Comparison of ENCODE assay signal across 15 cellular contexts in genomic region chr2:239153806-239154591, GRCh38.
A peak's percentile ranks its signal among the peaks of the same experiment; 100 is the strongest.
DNase-seq lines count a peak whose midpoint lies in the region; ATAC-seq and TF ChIP-seq lines count a peak whose summit lies in the region.
"Had no signal": no experiment of that assay in that cellular context is flagged by ENCODE, and none has a peak within 500 bp of the region (broad histone marks: within the 10 kb centered on the region; RNA-seq: fewer than 3 reads in every experiment).

No MANE protein-coding gene starts in this region.

- H3K27ac ChIP-seq in neuronal stem cell (replicated peaks; ENCODE audit: low read length) (no peak overlapping the region), uterus (peak overlapping the region; percentile 29 to 95)
- H3K27ac ChIP-seq: left lung, parathyroid adenoma had no signal

- no peak for ATAC-seq in activated naive CD8-positive, alpha-beta T cell treated with anti-CD3 and anti-CD28 coated beads, Interleukin-2, amount 10 ng/mL, durations not matched to agents 7 days and 5 days (ENCODE audit: low read depth)
- no peak for ATAC-seq in HG02973 (IDR thresholded peaks at IDR 0.05; ENCODE audit: unreplicated experiment)
- ATAC-seq: left lung had no signal

- DNase-seq in activated naive CD8-positive, alpha-beta T cell treated with anti-CD3 and anti-CD28 coated beads, Interleukin-2, amount 10 ng/mL, durations not matched to agents 7 days and 5 days: peak; percentile 19
- DNase-seq in activated naive CD8-positive, alpha-beta T cell treated with anti-CD3 and anti-CD28 coated beads for 36 hours: no peak
- DNase-seq in neuronal stem cell (ENCODE audit: low spot score) (no peak), uterus (peak; percentile 11 to 13)
- DNase-seq in stimulated activated CD8-positive, alpha-beta memory T cell treated with anti-CD3 and anti-CD28 coated beads, Interleukin-4, amount 100 ng/mL, for 48 hours: no peak
- no peak for DNase-seq in activated CD4-positive, alpha-beta T cell treated with anti-CD3 and anti-CD28 coated beads for 4 hours
- DNase-seq: GF-D8; Karpas-422; NCI-H1092 treated with DMSO at 0.1 percent for 48 hours; NCI-H748 treated with DMSO at 0.1 percent for 48 hours; stimulated activated naive CD4-positive, alpha-beta T cell treated with Interleukin-2 at 50 U/mL for 16 hours had no signal

- H3K27ac Mint-ChIP-seq in activated naive CD8-positive, alpha-beta T cell treated with anti-CD3 and anti-CD28 coated beads, Interleukin-2, amount 10 ng/mL, durations not matched to agents 7 days and 5 days: no peak overlapping the region
- no peak overlapping the region for H3K27ac Mint-ChIP-seq in activated naive CD8-positive, alpha-beta T cell treated with anti-CD3 and anti-CD28 coated beads for 36 hours
- H3K27ac Mint-ChIP-seq in brain: peak overlapping the region in 3 of 5 experiments; percentile 38 to 79 (median 70)

- no peak overlapping the region for H4K91ac ChIP-seq in neuronal stem cell (ENCODE audit: low read depth, low read length, poor library complexity)

- peaks cover 55% of the 10 kb centered on the region for H3K36me3 Mint-ChIP-seq in activated naive CD8-positive, alpha-beta T cell treated with anti-CD3 and anti-CD28 coated beads, Interleukin-2, amount 10 ng/mL, durations not matched to agents 7 days and 5 days
- peaks cover 27% of the 10 kb centered on the region for H3K36me3 Mint-ChIP-seq in activated naive CD8-positive, alpha-beta T cell treated with anti-CD3 and anti-CD28 coated beads for 36 hours
- peaks cover 56% of the 10 kb centered on the region for H3K36me3 Mint-ChIP-seq in brain

- peaks cover 17% of the 10 kb centered on the region for H3K4me1 Mint-ChIP-seq in activated naive CD8-positive, alpha-beta T cell treated with anti-CD3 and anti-CD28 coated beads, Interleukin-2, amount 10 ng/mL, durations not matched to agents 7 days and 5 days
- H3K4me1 Mint-ChIP-seq in activated naive CD8-positive, alpha-beta T cell treated with anti-CD3 and anti-CD28 coated beads for 36 hours: peaks cover 5% of the 10 kb centered on the region
- H3K4me1 Mint-ChIP-seq in brain: no peaks in the 10 kb centered on the region

- peaks cover 17 to 65% of the 10 kb centered on the region in 2 donors for H3K36me3 ChIP-seq in neuronal stem cell (replicated peaks in 1 of 2; ENCODE audit: control insufficient read depth in 2 of 2, insufficient read depth in 2 of 2, low read length in 2 of 2)
- H3K36me3 ChIP-seq in uterus: no peaks in the 10 kb centered on the region

- H4K8ac ChIP-seq in neuronal stem cell (ENCODE audit: low read depth, low read length): no peak overlapping the region

- no peak for TF ChIP-seq CTCF in brain (conservative IDR thresholded peaks at IDR 0.05)
- no peak for TF ChIP-seq CTCF in uterus (IDR thresholded peaks at IDR 0.05)

- WGBS in neuronal stem cell (ENCODE audit: extremely low coverage in 2 of 2, insufficient read length in 2 of 2, insufficient replicate concordance in 1 of 2), 2 donors: no CpG with 5 or more reads among the region's 17 CpGs

- no peak overlapping the region for H2BK5ac ChIP-seq in neuronal stem cell (ENCODE audit: low read length)

- no peak overlapping the region for H2BK120ac ChIP-seq in neuronal stem cell (ENCODE audit: low read depth, low read length)

- H3K9me3 Mint-ChIP-seq in activated naive CD8-positive, alpha-beta T cell treated with anti-CD3 and anti-CD28 coated beads, Interleukin-2, amount 10 ng/mL, durations not matched to agents 7 days and 5 days: peaks cover 11% of the 10 kb centered on the region
- H3K9me3 Mint-ChIP-seq in activated naive CD8-positive, alpha-beta T cell treated with anti-CD3 and anti-CD28 coated beads for 36 hours: peaks cover 9% of the 10 kb centered on the region
- H3K9me3 Mint-ChIP-seq in brain: no peaks in the 10 kb centered on the region

- H2BK15ac ChIP-seq in neuronal stem cell (ENCODE audit: low read length): no peak overlapping the region

- H3K18ac ChIP-seq in neuronal stem cell (ENCODE audit: low read length): no peak overlapping the region

- no peak overlapping the region for H2BK12ac ChIP-seq in neuronal stem cell (ENCODE audit: low read length)

- POLR2A ChIA-PET in activated naive CD8-positive, alpha-beta T cell treated with anti-CD3 and anti-CD28 coated beads, Interleukin-2, amount 10 ng/mL, durations not matched to agents 7 days and 5 days (lab: Charles Lee): interaction anchor here (0.5 kb wide), 1 partner anchor 141 kb away, joined by 3 read pairs; no protein-coding TSS in a partner anchor

- H3K9ac ChIP-seq in neuronal stem cell (ENCODE audit: low read depth, low read length, poor library complexity): peak overlapping the region; percentile 2
- H3K9ac ChIP-seq: parathyroid adenoma had no signal

- H2AFZ ChIP-seq in neuronal stem cell (ENCODE audit: low read length): no peak overlapping the region
- H2AFZ ChIP-seq: parathyroid adenoma had no signal

- no peak overlapping the region for H3K4me3 Mint-ChIP-seq in activated naive CD8-positive, alpha-beta T cell treated with anti-CD3 and anti-CD28 coated beads, Interleukin-2, amount 10 ng/mL, durations not matched to agents 7 days and 5 days
- H3K4me3 Mint-ChIP-seq in activated naive CD8-positive, alpha-beta T cell treated with anti-CD3 and anti-CD28 coated beads for 36 hours: no peak overlapping the region
- H3K4me3 Mint-ChIP-seq in brain: no peak overlapping the region

- H3K14ac ChIP-seq in neuronal stem cell (ENCODE audit: low read length): no peak overlapping the region

- H3K9me3 ChIP-seq in neuronal stem cell (replicated peaks in 1 of 2; ENCODE audit: control insufficient read depth in 2 of 2, insufficient read depth in 1 of 2, low read depth in 1 of 2, low read length in 2 of 2) (peaks cover 0 to 2% of the 10 kb centered on the region in 2 donors), uterus (no peaks in the 10 kb centered on the region)
- H3K9me3 ChIP-seq: left lung had no signal

- no peak overlapping the region for H3K4me3 ChIP-seq in neuronal stem cell (ENCODE audit: low read length in 2 of 2)
- H3K4me3 ChIP-seq in uterus: no peak overlapping the region
- H3K4me3 ChIP-seq: left lung had no signal

- no peak overlapping the region for H3K23ac ChIP-seq in neuronal stem cell (ENCODE audit: low read depth, low read length, poor library complexity)

- no peaks in the 10 kb centered on the region for H3K27me3 Mint-ChIP-seq in activated naive CD8-positive, alpha-beta T cell treated with anti-CD3 and anti-CD28 coated beads, Interleukin-2, amount 10 ng/mL, durations not matched to agents 7 days and 5 days
- H3K27me3 Mint-ChIP-seq in activated naive CD8-positive, alpha-beta T cell treated with anti-CD3 and anti-CD28 coated beads for 36 hours: no peaks in the 10 kb centered on the region
- H3K27me3 Mint-ChIP-seq in brain: no peaks in the 10 kb centered on the region

- no peak for TF ChIP-seq POLR2A in uterus (IDR thresholded peaks at IDR 0.05)

- no peaks in the 10 kb centered on the region for H3K27me3 ChIP-seq in neuronal stem cell (ENCODE audit: control insufficient read depth in 3 of 3, insufficient read depth in 3 of 3, low read depth in 1 of 3, low read length in 3 of 3)
- H3K27me3 ChIP-seq in uterus: no peaks in the 10 kb centered on the region
- H3K27me3 ChIP-seq: left lung had no signal

- intact Hi-C loops in uterus (cut with DNase I; ENCODE audit: low total_unique reads): no loop called here

- H3K4ac ChIP-seq in neuronal stem cell (ENCODE audit: low read length): no peak overlapping the region

- H3K4me2 ChIP-seq in neuronal stem cell (ENCODE audit: insufficient read depth, low read length, poor library complexity, severe bottlenecking): no peak overlapping the region

- H2AK5ac ChIP-seq in neuronal stem cell (ENCODE audit: low read depth, low read length): no peak overlapping the region

- peaks cover 0 to 2% of the 10 kb centered on the region in 2 donors for H3K4me1 ChIP-seq in neuronal stem cell (ENCODE audit: control insufficient read depth in 2 of 2, insufficient read depth in 1 of 2, low read depth in 1 of 2, low read length in 2 of 2)
- peaks cover 5 to 6% of the 10 kb centered on the region in 2 donors for H3K4me1 ChIP-seq in uterus
- H3K4me1 ChIP-seq: left lung, parathyroid adenoma had no signal

- peaks cover 9% of the 10 kb centered on the region for H3K79me1 ChIP-seq in neuronal stem cell (ENCODE audit: low read depth, low read length)

Comparison
In these comparisons a context has a peak if more than half of its experiments do, and no peak if none do; other contexts are left out.
1. DNase-seq: peak in activated naive CD8-positive, alpha-beta T cell treated with anti-CD3 and anti-CD28 coated beads, Interleukin-2, amount 10 ng/mL, durations not matched to agents 7 days and 5 days (single experiment) and uterus (2 of 2); none in activated naive CD8-positive, alpha-beta T cell treated with anti-CD3 and anti-CD28 coated beads for 36 hours (single experiment), neuronal stem cell (single experiment), stimulated activated CD8-positive, alpha-beta memory T cell treated with anti-CD3 and anti-CD28 coated beads, Interleukin-4, amount 100 ng/mL, for 48 hours (single experiment) and activated CD4-positive, alpha-beta T cell treated with anti-CD3 and anti-CD28 coated beads for 4 hours (0 of 2).
2. H3K27ac Mint-ChIP-seq: peak in brain (3 of 5); none in activated naive CD8-positive, alpha-beta T cell treated with anti-CD3 and anti-CD28 coated beads, Interleukin-2, amount 10 ng/mL, durations not matched to agents 7 days and 5 days (single experiment) and activated naive CD8-positive, alpha-beta T cell treated with anti-CD3 and anti-CD28 coated beads for 36 hours (single experiment).